ENCODE assay signal across 25 cellular contexts in the genomic region with DNA sequence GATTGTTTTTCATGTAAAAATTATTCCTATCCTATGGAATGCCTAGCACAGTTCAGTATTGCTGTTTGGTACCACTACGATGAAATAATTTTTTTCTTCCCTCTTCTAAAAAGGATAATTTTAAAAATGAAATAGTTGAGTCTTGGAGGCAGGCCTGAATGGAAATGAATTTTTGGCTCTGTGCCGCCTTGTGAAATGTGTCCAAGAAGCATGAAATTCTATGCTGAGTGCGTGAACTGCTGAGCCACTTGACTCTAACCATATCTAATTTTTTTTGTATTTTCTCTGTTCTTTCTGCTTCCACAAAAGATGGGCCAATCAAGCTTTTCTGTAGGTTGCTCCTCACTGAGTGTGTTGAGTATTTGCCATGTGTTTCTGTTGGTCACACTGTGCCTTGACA.
"Had no signal": no experiment of that assay in that cellular context is flagged by ENCODE, and none has a peak within 500 bp of the region (broad histone marks: within the 10 kb centered on the region; RNA-seq: fewer than 3 reads in every experiment).

No MANE protein-coding gene starts in this region.

- DNase-seq: activated CD4-positive, alpha-beta memory T cell treated with anti-CD3 and anti-CD28 coated beads for 36 hours; activated CD4-positive, alpha-beta T cell treated with anti-CD3 and anti-CD28 coated beads, Interleukin-2, amount 10 ng/mL, durations not matched to agents 7 days and 5 days; activated CD4-positive, CD25-positive, alpha-beta regulatory T cell; activated CD8-positive, alpha-beta memory T cell treated with anti-CD3 and anti-CD28 coated beads for 24 hours; activated effector memory CD4-positive, alpha-beta T cell treated with anti-CD3 and anti-CD28 coated beads, Interleukin-2, amount 50 U/mL, for 16 hours; activated naive CD4-positive, alpha-beta T cell treated with Interleukin-2 at 50 U/mL for 16 hours; activated naive CD8-positive, alpha-beta T cell treated with anti-CD3 and anti-CD28 coated beads, Interleukin-2, amount 50 U/mL, for 24 hours; activated T-cell treated with anti-CD3 and anti-CD28 coated beads, Interleukin-2, amount 50 U/mL, for 4 hours; amniotic stem cell; NCI-H1092; NCI-H1417; NCI-H1930; NCI-H2171; NCI-H345; NCI-H510A; NCI-H69; PC-9; SIG-M5; T-cell; T-helper 2 cell; T1000 had no signal

- H3K4me2 ChIP-seq: PC-9 had no signal

- H3K4me3 ChIP-seq: K562, PC-9, SK-N-MC had no signal

- H3K9me3 Mint-ChIP-seq: activated CD4-positive, alpha-beta memory T cell treated with anti-CD3 and anti-CD28 coated beads for 36 hours; activated CD4-positive, alpha-beta T cell treated with anti-CD3 and anti-CD28 coated beads, Interleukin-2, amount 10 ng/mL, durations not matched to agents 7 days and 5 days; activated naive CD4-positive, alpha-beta T cell treated with anti-CD3 and anti-CD28 coated beads, Interleukin-2, amount 50 U/mL, for 72 hours; activated naive CD8-positive, alpha-beta T cell treated with anti-CD3 and anti-CD28 coated beads, Interleukin-2, amount 50 U/mL, for 24 hours; activated T-cell treated with anti-CD3 and anti-CD28 coated beads, Interleukin-2, amount 50 U/mL, for 4 hours; central memory CD8-positive, alpha-beta T cell; T-cell had no signal

- H3K36me3 Mint-ChIP-seq: activated CD4-positive, alpha-beta memory T cell treated with anti-CD3 and anti-CD28 coated beads for 36 hours; activated naive CD4-positive, alpha-beta T cell treated with anti-CD3 and anti-CD28 coated beads, Interleukin-2, amount 50 U/mL, for 72 hours; T-cell had no signal

- H3K27ac Mint-ChIP-seq: activated CD4-positive, alpha-beta memory T cell treated with anti-CD3 and anti-CD28 coated beads for 36 hours; activated CD4-positive, alpha-beta T cell treated with anti-CD3 and anti-CD28 coated beads, Interleukin-2, amount 10 ng/mL, durations not matched to agents 7 days and 5 days; activated naive CD4-positive, alpha-beta T cell treated with anti-CD3 and anti-CD28 coated beads, Interleukin-2, amount 50 U/mL, for 72 hours; activated naive CD8-positive, alpha-beta T cell treated with anti-CD3 and anti-CD28 coated beads, Interleukin-2, amount 50 U/mL, for 24 hours; T-cell had no signal

- H2AFZ ChIP-seq: PC-9 had no signal

- H3K4me1 Mint-ChIP-seq: activated CD4-positive, alpha-beta T cell treated with anti-CD3 and anti-CD28 coated beads, Interleukin-2, amount 10 ng/mL, durations not matched to agents 7 days and 5 days; activated naive CD8-positive, alpha-beta T cell treated with anti-CD3 and anti-CD28 coated beads, Interleukin-2, amount 50 U/mL, for 24 hours; central memory CD8-positive, alpha-beta T cell; T-cell had no signal

- H3K27ac ChIP-seq: PC-9, SK-N-MC had no signal

- H3K4me3 Mint-ChIP-seq: activated CD4-positive, alpha-beta memory T cell treated with anti-CD3 and anti-CD28 coated beads for 36 hours; activated CD4-positive, alpha-beta T cell treated with anti-CD3 and anti-CD28 coated beads, Interleukin-2, amount 10 ng/mL, durations not matched to agents 7 days and 5 days; activated naive CD8-positive, alpha-beta T cell treated with anti-CD3 and anti-CD28 coated beads, Interleukin-2, amount 50 U/mL, for 24 hours; activated T-cell treated with anti-CD3 and anti-CD28 coated beads, Interleukin-2, amount 50 U/mL, for 4 hours; central memory CD8-positive, alpha-beta T cell; T-cell had no signal

- H3K27me3 Mint-ChIP-seq: activated CD4-positive, alpha-beta T cell treated with anti-CD3 and anti-CD28 coated beads, Interleukin-2, amount 10 ng/mL, durations not matched to agents 7 days and 5 days; activated naive CD8-positive, alpha-beta T cell treated with anti-CD3 and anti-CD28 coated beads, Interleukin-2, amount 50 U/mL, for 24 hours had no signal
